9 cellular contexts compared by ENCODE assay signal in genomic region chr10:61617180-61617579, GRCh38. TPM values are rescaled to one million over a fixed set of nuclear protein-coding genes. Genes with fewer than 3 reads are reported as not detected.
"Had no signal": no experiment of that assay in that cellular context is flagged by ENCODE, and none has a peak within 500 bp of the region (broad histone marks: within the 10 kb centered on the region; RNA-seq: fewer than 3 reads in every experiment).

No MANE protein-coding gene starts in this region.

- H3K9me3 ChIP-seq: HAP-1 had no signal

- H3K9ac ChIP-seq: GM23248 had no signal

- H3K4me3 ChIP-seq: GM23248, HAP-1, K562 had no signal

- DNase-seq: GM23248, GOT3, H7, HFFc6, IMR-90 had no signal

- ATAC-seq: HCT116, K562 had no signal

- H3K4me3 Mint-ChIP-seq: HFFc6 had no signal

- H3K4me1 ChIP-seq: HAP-1 had no signal

- H2AFZ ChIP-seq: GM23248 had no signal

- H3K27ac ChIP-seq: GM23248 had no signal

- H3K36me3 ChIP-seq: HAP-1 had no signal

- H3K9me3 Mint-ChIP-seq: HFFc6 had no signal

- H3K27ac Mint-ChIP-seq: HFFc6 had no signal

RNA-seq across cellular contexts. Expression of gene CABCOCO1, which starts 45.5 kb away (rescaled TPM):
- total RNA-seq: H7, HT-29, K562 had no signal
